Comparison of ENCODE assay signal across 1 cellular context in the genomic region with DNA sequence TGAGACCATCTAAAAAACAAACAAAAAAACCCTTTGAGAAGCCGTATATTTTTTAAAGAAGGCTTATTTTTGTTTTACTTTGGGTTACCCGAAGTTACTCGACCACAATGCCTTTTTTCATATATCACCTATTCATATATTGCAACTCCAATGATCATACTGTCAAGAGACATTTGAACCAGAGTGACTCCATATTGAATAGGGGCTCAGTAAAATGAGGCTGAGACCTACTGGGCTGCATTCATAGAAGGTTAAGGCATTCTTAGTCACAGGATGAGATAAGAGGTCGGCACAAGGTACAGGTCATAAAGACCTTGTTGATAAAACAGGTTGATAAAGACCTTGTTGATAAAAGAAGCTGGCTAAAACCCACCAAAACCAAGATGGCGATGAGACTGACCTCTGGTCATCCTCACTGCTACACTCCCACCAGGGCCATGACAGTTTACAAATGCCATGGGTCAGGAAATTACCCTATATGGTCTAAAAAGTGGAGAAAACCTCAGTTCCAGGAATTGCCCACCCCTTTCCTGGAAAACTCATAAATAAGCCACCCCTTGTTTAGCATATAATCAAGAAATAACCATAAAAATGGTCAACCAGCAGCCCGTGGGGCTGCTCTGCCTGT.
A peak's percentile ranks its signal among the peaks of the same experiment; 100 is the strongest.
TF ChIP-seq lines count a peak whose summit lies in the region.

No MANE protein-coding gene starts in this region.

TF ChIP-seq in K562, 482 proteins besides CTCF, POLR2A, EP300 and RAD21 (continued from another document and continues in another):
- TF ChIP-seq, protein P1, sequence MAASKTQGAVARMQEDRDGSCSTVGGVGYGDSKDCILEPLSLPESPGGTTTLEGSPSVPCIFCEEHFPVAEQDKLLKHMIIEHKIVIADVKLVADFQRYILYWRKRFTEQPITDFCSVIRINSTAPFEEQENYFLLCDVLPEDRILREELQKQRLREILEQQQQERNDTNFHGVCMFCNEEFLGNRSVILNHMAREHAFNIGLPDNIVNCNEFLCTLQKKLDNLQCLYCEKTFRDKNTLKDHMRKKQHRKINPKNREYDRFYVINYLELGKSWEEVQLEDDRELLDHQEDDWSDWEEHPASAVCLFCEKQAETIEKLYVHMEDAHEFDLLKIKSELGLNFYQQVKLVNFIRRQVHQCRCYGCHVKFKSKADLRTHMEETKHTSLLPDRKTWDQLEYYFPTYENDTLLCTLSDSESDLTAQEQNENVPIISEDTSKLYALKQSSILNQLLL (CRISPR knock-in tag; IDR thresholded peaks at IDR 0.05; ENCODE audit: borderline replicate concordance), result no peak
- TF ChIP-seq, protein P2, sequence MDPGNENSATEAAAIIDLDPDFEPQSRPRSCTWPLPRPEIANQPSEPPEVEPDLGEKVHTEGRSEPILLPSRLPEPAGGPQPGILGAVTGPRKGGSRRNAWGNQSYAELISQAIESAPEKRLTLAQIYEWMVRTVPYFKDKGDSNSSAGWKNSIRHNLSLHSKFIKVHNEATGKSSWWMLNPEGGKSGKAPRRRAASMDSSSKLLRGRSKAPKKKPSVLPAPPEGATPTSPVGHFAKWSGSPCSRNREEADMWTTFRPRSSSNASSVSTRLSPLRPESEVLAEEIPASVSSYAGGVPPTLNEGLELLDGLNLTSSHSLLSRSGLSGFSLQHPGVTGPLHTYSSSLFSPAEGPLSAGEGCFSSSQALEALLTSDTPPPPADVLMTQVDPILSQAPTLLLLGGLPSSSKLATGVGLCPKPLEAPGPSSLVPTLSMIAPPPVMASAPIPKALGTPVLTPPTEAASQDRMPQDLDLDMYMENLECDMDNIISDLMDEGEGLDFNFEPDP (CRISPR knock-in tag; IDR thresholded peaks at IDR 0.05), result peak; percentile 87; the same call in 1 of the 2 replicates
- TF ChIP-seq, protein P3, sequence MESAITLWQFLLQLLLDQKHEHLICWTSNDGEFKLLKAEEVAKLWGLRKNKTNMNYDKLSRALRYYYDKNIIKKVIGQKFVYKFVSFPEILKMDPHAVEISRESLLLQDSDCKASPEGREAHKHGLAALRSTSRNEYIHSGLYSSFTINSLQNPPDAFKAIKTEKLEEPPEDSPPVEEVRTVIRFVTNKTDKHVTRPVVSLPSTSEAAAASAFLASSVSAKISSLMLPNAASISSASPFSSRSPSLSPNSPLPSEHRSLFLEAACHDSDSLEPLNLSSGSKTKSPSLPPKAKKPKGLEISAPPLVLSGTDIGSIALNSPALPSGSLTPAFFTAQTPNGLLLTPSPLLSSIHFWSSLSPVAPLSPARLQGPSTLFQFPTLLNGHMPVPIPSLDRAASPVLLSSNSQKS (CRISPR knock-in tag; IDR thresholded peaks at IDR 0.05), result peak; percentile 87; the same call in 1 of the 2 replicates
- TF ChIP-seq, protein P4, sequence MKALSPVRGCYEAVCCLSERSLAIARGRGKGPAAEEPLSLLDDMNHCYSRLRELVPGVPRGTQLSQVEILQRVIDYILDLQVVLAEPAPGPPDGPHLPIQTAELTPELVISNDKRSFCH (CRISPR knock-in tag; IDR thresholded peaks at IDR 0.05), result peak; percentile 75; the same call in 1 of the 2 replicates
- TF ChIP-seq, protein P4 (tag; IDR thresholded peaks at IDR 0.05), result peak; percentile 100
- peak; percentile 97 for TF ChIP-seq ZNF311 (CRISPR knock-in tag; IDR thresholded peaks at IDR 0.05)
- TF ChIP-seq NELFE (IDR thresholded peaks at IDR 0.05; ENCODE audit: insufficient read depth, insufficient read length), result no peak
- TF ChIP-seq, protein P5, sequence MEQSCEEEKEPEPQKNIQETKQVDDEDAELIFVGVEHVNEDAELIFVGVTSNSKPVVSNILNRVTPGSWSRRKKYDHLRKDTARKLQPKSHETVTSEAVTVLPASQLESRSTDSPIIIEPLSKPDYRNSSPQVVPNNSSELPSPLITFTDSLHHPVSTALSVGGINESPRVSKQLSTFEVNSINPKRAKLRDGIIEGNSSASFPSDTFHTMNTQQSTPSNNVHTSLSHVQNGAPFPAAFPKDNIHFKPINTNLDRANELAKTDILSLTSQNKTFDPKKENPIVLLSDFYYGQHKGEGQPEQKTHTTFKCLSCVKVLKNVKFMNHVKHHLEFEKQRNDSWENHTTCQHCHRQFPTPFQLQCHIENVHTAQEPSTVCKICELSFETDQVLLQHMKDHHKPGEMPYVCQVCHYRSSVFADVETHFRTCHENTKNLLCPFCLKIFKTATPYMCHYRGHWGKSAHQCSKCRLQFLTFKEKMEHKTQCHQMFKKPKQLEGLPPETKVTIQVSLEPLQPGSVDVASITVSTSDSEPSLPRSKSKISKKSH (CRISPR knock-in tag; IDR thresholded peaks at IDR 0.05), result peak; percentile 33; the same call in 1 of the 2 replicates
- TF ChIP-seq ZNF165 (CRISPR knock-in tag; IDR thresholded peaks at IDR 0.05; ENCODE audit: borderline replicate concordance), result peak; percentile 85; the same call in 1 of the 2 replicates
- peak; percentile 98 for TF ChIP-seq OTX1 (CRISPR knock-in tag; IDR thresholded peaks at IDR 0.05)
- TF ChIP-seq POLR2H (tag; IDR thresholded peaks at IDR 0.05; ENCODE audit: low read depth), result peak; percentile 87
- no peak for TF ChIP-seq NR4A1 (CRISPR knock-in tag; IDR thresholded peaks at IDR 0.05)
- peak; percentile 99 for TF ChIP-seq NR4A1 (tag; IDR thresholded peaks at IDR 0.05)
- TF ChIP-seq, protein P6, sequence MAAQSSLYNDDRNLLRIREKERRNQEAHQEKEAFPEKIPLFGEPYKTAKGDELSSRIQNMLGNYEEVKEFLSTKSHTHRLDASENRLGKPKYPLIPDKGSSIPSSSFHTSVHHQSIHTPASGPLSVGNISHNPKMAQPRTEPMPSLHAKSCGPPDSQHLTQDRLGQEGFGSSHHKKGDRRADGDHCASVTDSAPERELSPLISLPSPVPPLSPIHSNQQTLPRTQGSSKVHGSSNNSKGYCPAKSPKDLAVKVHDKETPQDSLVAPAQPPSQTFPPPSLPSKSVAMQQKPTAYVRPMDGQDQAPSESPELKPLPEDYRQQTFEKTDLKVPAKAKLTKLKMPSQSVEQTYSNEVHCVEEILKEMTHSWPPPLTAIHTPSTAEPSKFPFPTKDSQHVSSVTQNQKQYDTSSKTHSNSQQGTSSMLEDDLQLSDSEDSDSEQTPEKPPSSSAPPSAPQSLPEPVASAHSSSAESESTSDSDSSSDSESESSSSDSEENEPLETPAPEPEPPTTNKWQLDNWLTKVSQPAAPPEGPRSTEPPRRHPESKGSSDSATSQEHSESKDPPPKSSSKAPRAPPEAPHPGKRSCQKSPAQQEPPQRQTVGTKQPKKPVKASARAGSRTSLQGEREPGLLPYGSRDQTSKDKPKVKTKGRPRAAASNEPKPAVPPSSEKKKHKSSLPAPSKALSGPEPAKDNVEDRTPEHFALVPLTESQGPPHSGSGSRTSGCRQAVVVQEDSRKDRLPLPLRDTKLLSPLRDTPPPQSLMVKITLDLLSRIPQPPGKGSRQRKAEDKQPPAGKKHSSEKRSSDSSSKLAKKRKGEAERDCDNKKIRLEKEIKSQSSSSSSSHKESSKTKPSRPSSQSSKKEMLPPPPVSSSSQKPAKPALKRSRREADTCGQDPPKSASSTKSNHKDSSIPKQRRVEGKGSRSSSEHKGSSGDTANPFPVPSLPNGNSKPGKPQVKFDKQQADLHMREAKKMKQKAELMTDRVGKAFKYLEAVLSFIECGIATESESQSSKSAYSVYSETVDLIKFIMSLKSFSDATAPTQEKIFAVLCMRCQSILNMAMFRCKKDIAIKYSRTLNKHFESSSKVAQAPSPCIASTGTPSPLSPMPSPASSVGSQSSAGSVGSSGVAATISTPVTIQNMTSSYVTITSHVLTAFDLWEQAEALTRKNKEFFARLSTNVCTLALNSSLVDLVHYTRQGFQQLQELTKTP (IDR thresholded peaks at IDR 0.05; ENCODE audit: low read depth in 1 of 2, partially characterized antibody in 2 of 2), result no peak
- no peak for TF ChIP-seq ATF7 (IDR thresholded peaks at IDR 0.05)
- TF ChIP-seq, protein P7, sequence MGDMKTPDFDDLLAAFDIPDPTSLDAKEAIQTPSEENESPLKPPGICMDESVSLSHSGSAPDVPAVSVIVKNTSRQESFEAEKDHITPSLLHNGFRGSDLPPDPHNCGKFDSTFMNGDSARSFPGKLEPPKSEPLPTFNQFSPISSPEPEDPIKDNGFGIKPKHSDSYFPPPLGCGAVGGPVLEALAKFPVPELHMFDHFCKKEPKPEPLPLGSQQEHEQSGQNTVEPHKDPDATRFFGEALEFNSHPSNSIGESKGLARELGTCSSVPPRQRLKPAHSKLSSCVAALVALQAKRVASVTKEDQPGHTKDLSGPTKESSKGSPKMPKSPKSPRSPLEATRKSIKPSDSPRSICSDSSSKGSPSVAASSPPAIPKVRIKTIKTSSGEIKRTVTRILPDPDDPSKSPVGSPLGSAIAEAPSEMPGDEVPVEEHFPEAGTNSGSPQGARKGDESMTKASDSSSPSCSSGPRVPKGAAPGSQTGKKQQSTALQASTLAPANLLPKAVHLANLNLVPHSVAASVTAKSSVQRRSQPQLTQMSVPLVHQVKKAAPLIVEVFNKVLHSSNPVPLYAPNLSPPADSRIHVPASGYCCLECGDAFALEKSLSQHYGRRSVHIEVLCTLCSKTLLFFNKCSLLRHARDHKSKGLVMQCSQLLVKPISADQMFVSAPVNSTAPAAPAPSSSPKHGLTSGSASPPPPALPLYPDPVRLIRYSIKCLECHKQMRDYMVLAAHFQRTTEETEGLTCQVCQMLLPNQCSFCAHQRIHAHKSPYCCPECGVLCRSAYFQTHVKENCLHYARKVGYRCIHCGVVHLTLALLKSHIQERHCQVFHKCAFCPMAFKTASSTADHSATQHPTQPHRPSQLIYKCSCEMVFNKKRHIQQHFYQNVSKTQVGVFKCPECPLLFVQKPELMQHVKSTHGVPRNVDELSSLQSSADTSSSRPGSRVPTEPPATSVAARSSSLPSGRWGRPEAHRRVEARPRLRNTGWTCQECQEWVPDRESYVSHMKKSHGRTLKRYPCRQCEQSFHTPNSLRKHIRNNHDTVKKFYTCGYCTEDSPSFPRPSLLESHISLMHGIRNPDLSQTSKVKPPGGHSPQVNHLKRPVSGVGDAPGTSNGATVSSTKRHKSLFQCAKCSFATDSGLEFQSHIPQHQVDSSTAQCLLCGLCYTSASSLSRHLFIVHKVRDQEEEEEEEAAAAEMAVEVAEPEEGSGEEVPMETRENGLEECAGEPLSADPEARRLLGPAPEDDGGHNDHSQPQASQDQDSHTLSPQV (IDR thresholded peaks at IDR 0.05), result peak; percentile 99
- TF ChIP-seq, protein P8, sequence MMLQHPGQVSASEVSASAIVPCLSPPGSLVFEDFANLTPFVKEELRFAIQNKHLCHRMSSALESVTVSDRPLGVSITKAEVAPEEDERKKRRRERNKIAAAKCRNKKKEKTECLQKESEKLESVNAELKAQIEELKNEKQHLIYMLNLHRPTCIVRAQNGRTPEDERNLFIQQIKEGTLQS (IDR thresholded peaks at IDR 0.05), result no peak
- TF ChIP-seq, protein P8 (CRISPR knock-in tag; conservative IDR thresholded peaks at IDR 0.05), result no peak
- TF ChIP-seq CAMTA2 (CRISPR knock-in tag; conservative IDR thresholded peaks at IDR 0.05), result no peak
- no peak for TF ChIP-seq NFIC (IDR thresholded peaks at IDR 0.05)
- TF ChIP-seq, protein P9, sequence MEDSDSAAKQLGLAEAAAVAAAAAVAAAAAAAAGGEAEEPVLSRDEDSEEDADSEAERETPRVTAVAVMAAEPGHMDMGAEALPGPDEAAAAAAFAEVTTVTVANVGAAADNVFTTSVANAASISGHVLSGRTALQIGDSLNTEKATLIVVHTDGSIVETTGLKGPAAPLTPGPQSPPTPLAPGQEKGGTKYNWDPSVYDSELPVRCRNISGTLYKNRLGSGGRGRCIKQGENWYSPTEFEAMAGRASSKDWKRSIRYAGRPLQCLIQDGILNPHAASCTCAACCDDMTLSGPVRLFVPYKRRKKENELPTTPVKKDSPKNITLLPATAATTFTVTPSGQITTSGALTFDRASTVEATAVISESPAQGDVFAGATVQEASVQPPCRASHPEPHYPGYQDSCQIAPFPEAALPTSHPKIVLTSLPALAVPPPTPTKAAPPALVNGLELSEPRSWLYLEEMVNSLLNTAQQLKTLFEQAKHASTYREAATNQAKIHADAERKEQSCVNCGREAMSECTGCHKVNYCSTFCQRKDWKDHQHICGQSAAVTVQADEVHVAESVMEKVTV (CRISPR knock-in tag; IDR thresholded peaks at IDR 0.05), result peak; percentile 32; the same call in 1 of the 2 replicates
- TF ChIP-seq ZNF146 (CRISPR knock-in tag; IDR thresholded peaks at IDR 0.05; ENCODE audit: unreplicated experiment), result no peak
- TF ChIP-seq, protein P10, sequence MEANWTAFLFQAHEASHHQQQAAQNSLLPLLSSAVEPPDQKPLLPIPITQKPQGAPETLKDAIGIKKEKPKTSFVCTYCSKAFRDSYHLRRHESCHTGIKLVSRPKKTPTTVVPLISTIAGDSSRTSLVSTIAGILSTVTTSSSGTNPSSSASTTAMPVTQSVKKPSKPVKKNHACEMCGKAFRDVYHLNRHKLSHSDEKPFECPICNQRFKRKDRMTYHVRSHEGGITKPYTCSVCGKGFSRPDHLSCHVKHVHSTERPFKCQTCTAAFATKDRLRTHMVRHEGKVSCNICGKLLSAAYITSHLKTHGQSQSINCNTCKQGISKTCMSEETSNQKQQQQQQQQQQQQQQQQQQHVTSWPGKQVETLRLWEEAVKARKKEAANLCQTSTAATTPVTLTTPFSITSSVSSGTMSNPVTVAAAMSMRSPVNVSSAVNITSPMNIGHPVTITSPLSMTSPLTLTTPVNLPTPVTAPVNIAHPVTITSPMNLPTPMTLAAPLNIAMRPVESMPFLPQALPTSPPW (CRISPR knock-in tag; IDR thresholded peaks at IDR 0.05), result peak; percentile 77
- TF ChIP-seq ZNF785 (CRISPR knock-in tag; IDR thresholded peaks at IDR 0.05), result peak; percentile 72; the same call in 1 of the 2 replicates
- TF ChIP-seq NFE2L1 (tag; IDR thresholded peaks at IDR 0.05; ENCODE audit: borderline replicate concordance, low read depth), result peak; percentile 87
- TF ChIP-seq RBM25 (IDR thresholded peaks at IDR 0.05; ENCODE audit: low read depth, low read length, severe bottlenecking), result no peak
- TF ChIP-seq, protein P11, sequence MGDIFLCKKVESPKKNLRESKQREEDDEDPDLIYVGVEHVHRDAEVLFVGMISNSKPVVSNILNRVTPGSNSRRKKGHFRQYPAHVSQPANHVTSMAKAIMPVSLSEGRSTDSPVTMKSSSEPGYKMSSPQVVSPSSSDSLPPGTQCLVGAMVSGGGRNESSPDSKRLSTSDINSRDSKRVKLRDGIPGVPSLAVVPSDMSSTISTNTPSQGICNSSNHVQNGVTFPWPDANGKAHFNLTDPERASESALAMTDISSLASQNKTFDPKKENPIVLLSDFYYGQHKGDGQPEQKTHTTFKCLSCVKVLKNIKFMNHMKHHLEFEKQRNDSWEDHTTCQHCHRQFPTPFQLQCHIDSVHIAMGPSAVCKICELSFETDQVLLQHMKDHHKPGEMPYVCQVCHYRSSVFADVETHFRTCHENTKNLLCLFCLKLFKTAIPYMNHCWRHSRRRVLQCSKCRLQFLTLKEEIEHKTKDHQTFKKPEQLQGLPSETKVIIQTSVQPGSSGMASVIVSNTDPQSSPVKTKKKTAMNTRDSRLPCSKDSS (IDR thresholded peaks at IDR 0.05; ENCODE audit: low read depth, partially characterized antibody), result no peak
- no peak for TF ChIP-seq ZNF12 (CRISPR knock-in tag; IDR thresholded peaks at IDR 0.05)
- no peak for TF ChIP-seq PRPF4 (IDR thresholded peaks at IDR 0.05; ENCODE audit: insufficient read depth, low read depth, low read length, poor library complexity, severe bottlenecking)
- TF ChIP-seq ZNF224 (CRISPR knock-in tag; IDR thresholded peaks at IDR 0.05), result no peak
- TF ChIP-seq SRF (CRISPR knock-in tag; IDR thresholded peaks at IDR 0.05), result peak; percentile 69 to 96
